In the genomic region with DNA sequence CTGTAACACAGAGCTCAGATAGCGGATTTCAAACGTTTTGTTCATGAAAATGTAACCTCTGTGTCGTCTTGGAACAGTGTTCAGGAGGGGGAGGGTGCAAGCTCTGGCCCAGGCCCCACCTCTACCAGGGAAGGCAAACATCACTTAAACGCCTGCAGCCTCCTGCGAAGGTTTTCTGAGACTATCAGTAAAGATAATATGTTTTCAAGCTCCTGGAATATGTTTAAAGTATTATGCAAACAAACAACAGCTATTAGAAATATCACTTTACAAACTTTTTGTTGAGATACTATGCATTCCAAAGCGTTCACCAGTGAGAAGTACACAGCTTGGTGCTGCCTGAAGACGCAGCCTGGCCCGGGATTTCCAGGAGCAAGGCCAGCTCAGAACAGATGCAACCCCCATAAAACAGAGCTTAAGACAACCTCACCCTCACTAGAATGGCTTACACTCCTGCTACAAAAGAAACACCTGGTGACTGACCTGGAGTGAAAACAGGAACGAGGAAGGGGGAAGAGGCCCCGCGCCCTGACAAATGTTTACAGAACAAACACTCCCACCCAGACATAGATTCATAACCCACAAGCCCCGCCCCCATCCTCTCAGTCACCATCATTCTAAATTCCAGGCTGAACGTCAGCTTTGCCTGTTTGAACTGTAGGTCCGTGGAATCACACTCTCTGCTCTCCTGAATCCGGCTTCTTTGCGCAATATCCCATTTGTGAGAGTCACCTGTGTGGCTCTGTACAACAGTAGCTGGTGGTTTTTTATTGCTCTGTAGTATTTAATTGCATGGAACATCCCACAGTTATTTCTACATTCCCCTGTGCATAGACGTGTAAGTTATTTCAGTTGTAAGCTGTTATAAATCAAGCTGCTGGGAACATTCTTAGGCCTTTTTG, we compare ENCODE assay signal across 1 cellular context.
TF ChIP-seq lines count a peak whose summit lies in the region.

No MANE protein-coding gene starts in this region.

TF ChIP-seq in HepG2, 621 proteins besides CTCF, POLR2A, EP300 and RAD21 (continued from another document and continues in another):
- TF ChIP-seq, protein P1, sequence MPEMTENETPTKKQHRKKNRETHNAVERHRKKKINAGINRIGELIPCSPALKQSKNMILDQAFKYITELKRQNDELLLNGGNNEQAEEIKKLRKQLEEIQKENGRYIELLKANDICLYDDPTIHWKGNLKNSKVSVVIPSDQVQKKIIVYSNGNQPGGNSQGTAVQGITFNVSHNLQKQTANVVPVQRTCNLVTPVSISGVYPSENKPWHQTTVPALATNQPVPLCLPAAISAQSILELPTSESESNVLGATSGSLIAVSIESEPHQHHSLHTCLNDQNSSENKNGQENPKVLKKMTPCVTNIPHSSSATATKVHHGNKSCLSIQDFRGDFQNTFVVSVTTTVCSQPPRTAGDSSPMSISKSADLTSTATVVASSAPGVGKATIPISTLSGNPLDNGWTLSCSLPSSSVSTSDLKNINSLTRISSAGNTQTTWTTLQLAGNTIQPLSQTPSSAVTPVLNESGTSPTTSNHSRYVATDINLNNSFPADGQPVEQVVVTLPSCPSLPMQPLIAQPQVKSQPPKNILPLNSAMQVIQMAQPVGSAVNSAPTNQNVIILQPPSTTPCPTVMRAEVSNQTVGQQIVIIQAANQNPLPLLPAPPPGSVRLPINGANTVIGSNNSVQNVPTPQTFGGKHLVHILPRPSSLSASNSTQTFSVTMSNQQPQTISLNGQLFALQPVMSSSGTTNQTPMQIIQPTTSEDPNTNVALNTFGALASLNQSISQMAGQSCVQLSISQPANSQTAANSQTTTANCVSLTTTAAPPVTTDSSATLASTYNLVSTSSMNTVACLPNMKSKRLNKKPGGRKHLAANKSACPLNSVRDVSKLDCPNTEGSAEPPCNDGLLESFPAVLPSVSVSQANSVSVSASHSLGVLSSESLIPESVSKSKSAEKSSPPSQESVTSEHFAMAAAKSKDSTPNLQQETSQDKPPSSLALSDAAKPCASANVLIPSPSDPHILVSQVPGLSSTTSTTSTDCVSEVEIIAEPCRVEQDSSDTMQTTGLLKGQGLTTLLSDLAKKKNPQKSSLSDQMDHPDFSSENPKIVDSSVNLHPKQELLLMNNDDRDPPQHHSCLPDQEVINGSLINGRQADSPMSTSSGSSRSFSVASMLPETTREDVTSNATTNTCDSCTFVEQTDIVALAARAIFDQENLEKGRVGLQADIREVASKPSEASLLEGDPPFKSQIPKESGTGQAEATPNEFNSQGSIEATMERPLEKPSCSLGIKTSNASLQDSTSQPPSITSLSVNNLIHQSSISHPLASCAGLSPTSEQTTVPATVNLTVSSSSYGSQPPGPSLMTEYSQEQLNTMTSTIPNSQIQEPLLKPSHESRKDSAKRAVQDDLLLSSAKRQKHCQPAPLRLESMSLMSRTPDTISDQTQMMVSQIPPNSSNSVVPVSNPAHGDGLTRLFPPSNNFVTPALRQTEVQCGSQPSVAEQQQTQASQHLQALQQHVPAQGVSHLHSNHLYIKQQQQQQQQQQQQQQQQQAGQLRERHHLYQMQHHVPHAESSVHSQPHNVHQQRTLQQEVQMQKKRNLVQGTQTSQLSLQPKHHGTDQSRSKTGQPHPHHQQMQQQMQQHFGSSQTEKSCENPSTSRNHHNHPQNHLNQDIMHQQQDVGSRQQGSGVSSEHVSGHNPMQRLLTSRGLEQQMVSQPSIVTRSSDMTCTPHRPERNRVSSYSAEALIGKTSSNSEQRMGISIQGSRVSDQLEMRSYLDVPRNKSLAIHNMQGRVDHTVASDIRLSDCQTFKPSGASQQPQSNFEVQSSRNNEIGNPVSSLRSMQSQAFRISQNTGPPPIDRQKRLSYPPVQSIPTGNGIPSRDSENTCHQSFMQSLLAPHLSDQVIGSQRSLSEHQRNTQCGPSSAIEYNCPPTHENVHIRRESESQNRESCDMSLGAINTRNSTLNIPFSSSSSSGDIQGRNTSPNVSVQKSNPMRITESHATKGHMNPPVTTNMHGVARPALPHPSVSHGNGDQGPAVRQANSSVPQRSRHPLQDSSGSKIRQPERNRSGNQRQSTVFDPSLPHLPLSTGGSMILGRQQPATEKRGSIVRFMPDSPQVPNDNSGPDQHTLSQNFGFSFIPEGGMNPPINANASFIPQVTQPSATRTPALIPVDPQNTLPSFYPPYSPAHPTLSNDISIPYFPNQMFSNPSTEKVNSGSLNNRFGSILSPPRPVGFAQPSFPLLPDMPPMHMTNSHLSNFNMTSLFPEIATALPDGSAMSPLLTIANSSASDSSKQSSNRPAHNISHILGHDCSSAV (CRISPR knock-in tag; IDR thresholded peaks at IDR 0.05; ENCODE audit: borderline replicate concordance) = no peak
- TF ChIP-seq STAG1 (CRISPR knock-in tag; IDR thresholded peaks at IDR 0.05) (peak; percentile 9; the same call in 1 of the 2 replicates), MIER3 (CRISPR knock-in tag; IDR thresholded peaks at IDR 0.05; ENCODE audit: borderline replicate concordance) (peak; percentile 37; the same call in 1 of the 2 replicates), SRF (IDR thresholded peaks at IDR 0.05; ENCODE audit: low read depth, low read length) (no peak), CHD2 (IDR thresholded peaks at IDR 0.05; ENCODE audit: low read depth, low read length) (no peak), ZNF224 (CRISPR knock-in tag; IDR thresholded peaks at IDR 0.05) (no peak), MAZ (IDR thresholded peaks at IDR 0.05; ENCODE audit: borderline replicate concordance, low read depth, low read length) (no peak; the same call in 1 of the 2 replicates), MAZ (CRISPR knock-in tag; IDR thresholded peaks at IDR 0.05; ENCODE audit: low read depth) (no peak), MEIS2 (CRISPR knock-in tag; IDR thresholded peaks at IDR 0.05) (peak; percentile 62; the same call in 1 of the 2 replicates), NCOR1 (IDR thresholded peaks at IDR 0.05; ENCODE audit: borderline replicate concordance, low read length) (peak; percentile 75; the same call in 1 of the 2 replicates), GPN1 (CRISPR knock-in tag; IDR thresholded peaks at IDR 0.05; ENCODE audit: borderline replicate concordance) (no peak), TARDBP (CRISPR knock-in tag; IDR thresholded peaks at IDR 0.05) (peak; percentile 22; the same call in 1 of the 2 replicates), ARNT2 (CRISPR knock-in tag; IDR thresholded peaks at IDR 0.05; ENCODE audit: low read depth) (no peak), ZNF790 (CRISPR knock-in tag; IDR thresholded peaks at IDR 0.05; ENCODE audit: borderline replicate concordance) (no peak), ZNF605 (CRISPR knock-in tag; IDR thresholded peaks at IDR 0.05) (0 out of 2 replicates have a peak, but pooled peaks have one; percentile 46), RARA (CRISPR knock-in tag; IDR thresholded peaks at IDR 0.05) (peak; percentile 53; the same call in 1 of the 2 replicates), ZNF569 (CRISPR knock-in tag; IDR thresholded peaks at IDR 0.05; ENCODE audit: borderline replicate concordance) (no peak), NCOA1 (CRISPR knock-in tag; IDR thresholded peaks at IDR 0.05) (no peak), ZNF746 (CRISPR knock-in tag; IDR thresholded peaks at IDR 0.05) (no peak), SPEN (CRISPR knock-in tag; IDR thresholded peaks at IDR 0.05; ENCODE audit: low read depth) (0 out of 2 replicates have a peak, but pooled peaks have one; percentile 26), ZSCAN29 (CRISPR knock-in tag; conservative IDR thresholded peaks at IDR 0.05) (peak; percentile 99), CHCHD3 (CRISPR knock-in tag; IDR thresholded peaks at IDR 0.05) (no peak), HOXA5 (CRISPR knock-in tag; IDR thresholded peaks at IDR 0.05) (peak; percentile 93), ZNF430 (CRISPR knock-in tag; IDR thresholded peaks at IDR 0.05) (no peak; the same call in 1 of the 2 replicates), ISX (CRISPR knock-in tag; conservative IDR thresholded peaks at IDR 0.05) (no peak), NR2F6 (IDR thresholded peaks at IDR 0.05) (peak; percentile 9; the same call in 1 of the 2 replicates), NR2F6 (CRISPR knock-in tag; IDR thresholded peaks at IDR 0.05) (peak; percentile 59), ZNF3 (CRISPR knock-in tag; IDR thresholded peaks at IDR 0.05) (peak; percentile 75; the same call in 1 of the 2 replicates), HOXA3 (CRISPR knock-in tag; IDR thresholded peaks at IDR 0.05) (peak; percentile 68; the same call in 1 of the 2 replicates), CENPT (CRISPR knock-in tag; IDR thresholded peaks at IDR 0.05; ENCODE audit: low read depth) (no peak), SP2 (CRISPR knock-in tag; IDR thresholded peaks at IDR 0.05) (no peak), ZNF562 (CRISPR knock-in tag; IDR thresholded peaks at IDR 0.05; ENCODE audit: borderline replicate concordance) (no peak), ZNF441 (CRISPR knock-in tag; IDR thresholded peaks at IDR 0.05; ENCODE audit: borderline replicate concordance) (peak; percentile 97), ZNF672 (CRISPR knock-in tag; IDR thresholded peaks at IDR 0.05) (no peak)
- TF ChIP-seq, protein P2, sequence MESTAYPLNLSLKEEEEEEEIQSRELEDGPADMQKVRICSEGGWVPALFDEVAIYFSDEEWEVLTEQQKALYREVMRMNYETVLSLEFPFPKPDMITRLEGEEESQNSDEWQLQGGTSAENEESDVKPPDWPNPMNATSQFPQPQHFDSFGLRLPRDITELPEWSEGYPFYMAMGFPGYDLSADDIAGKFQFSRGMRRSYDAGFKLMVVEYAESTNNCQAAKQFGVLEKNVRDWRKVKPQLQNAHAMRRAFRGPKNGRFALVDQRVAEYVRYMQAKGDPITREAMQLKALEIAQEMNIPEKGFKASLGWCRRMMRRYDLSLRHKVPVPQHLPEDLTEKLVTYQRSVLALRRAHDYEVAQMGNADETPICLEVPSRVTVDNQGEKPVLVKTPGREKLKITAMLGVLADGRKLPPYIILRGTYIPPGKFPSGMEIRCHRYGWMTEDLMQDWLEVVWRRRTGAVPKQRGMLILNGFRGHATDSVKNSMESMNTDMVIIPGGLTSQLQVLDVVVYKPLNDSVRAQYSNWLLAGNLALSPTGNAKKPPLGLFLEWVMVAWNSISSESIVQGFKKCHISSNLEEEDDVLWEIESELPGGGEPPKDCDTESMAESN (CRISPR knock-in tag; conservative IDR thresholded peaks at IDR 0.05) = no peak
- TF ChIP-seq, protein P3, sequence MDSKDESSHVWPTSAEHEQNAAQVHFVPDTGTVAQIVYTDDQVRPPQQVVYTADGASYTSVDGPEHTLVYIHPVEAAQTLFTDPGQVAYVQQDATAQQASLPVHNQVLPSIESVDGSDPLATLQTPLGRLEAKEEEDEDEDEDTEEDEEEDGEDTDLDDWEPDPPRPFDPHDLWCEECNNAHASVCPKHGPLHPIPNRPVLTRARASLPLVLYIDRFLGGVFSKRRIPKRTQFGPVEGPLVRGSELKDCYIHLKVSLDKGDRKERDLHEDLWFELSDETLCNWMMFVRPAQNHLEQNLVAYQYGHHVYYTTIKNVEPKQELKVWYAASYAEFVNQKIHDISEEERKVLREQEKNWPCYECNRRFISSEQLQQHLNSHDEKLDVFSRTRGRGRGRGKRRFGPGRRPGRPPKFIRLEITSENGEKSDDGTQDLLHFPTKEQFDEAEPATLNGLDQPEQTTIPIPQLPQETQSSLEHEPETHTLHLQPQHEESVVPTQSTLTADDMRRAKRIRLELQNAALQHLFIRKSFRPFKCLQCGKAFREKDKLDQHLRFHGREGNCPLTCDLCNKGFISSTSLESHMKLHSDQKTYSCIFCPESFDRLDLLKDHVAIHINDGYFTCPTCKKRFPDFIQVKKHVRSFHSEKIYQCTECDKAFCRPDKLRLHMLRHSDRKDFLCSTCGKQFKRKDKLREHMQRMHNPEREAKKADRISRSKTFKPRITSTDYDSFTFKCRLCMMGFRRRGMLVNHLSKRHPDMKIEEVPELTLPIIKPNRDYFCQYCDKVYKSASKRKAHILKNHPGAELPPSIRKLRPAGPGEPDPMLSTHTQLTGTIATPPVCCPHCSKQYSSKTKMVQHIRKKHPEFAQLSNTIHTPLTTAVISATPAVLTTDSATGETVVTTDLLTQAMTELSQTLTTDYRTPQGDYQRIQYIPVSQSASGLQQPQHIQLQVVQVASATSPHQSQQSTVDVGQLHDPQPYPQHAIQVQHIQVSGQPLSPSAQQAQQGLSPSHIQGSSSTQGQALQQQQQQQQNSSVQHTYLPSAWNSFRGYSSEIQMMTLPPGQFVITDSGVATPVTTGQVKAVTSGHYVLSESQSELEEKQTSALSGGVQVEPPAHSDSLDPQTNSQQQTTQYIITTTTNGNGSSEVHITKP (CRISPR knock-in tag; IDR thresholded peaks at IDR 0.05; ENCODE audit: low read depth) = no peak
- TF ChIP-seq, protein P4, sequence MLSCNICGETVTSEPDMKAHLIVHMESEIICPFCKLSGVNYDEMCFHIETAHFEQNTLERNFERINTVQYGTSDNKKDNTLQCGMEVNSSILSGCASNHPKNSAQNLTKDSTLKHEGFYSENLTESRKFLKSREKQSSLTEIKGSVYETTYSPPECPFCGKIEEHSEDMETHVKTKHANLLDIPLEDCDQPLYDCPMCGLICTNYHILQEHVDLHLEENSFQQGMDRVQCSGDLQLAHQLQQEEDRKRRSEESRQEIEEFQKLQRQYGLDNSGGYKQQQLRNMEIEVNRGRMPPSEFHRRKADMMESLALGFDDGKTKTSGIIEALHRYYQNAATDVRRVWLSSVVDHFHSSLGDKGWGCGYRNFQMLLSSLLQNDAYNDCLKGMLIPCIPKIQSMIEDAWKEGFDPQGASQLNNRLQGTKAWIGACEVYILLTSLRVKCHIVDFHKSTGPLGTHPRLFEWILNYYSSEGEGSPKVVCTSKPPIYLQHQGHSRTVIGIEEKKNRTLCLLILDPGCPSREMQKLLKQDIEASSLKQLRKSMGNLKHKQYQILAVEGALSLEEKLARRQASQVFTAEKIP (CRISPR knock-in tag; IDR thresholded peaks at IDR 0.05; ENCODE audit: borderline replicate concordance) = no peak
- TF ChIP-seq, protein P5, sequence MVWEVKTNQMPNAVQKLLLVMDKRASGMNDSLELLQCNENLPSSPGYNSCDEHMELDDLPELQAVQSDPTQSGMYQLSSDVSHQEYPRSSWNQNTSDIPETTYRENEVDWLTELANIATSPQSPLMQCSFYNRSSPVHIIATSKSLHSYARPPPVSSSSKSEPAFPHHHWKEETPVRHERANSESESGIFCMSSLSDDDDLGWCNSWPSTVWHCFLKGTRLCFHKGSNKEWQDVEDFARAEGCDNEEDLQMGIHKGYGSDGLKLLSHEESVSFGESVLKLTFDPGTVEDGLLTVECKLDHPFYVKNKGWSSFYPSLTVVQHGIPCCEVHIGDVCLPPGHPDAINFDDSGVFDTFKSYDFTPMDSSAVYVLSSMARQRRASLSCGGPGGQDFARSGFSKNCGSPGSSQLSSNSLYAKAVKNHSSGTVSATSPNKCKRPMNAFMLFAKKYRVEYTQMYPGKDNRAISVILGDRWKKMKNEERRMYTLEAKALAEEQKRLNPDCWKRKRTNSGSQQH (CRISPR knock-in tag; IDR thresholded peaks at IDR 0.05; ENCODE audit: low read depth) = no peak
- TF ChIP-seq, protein P6, sequence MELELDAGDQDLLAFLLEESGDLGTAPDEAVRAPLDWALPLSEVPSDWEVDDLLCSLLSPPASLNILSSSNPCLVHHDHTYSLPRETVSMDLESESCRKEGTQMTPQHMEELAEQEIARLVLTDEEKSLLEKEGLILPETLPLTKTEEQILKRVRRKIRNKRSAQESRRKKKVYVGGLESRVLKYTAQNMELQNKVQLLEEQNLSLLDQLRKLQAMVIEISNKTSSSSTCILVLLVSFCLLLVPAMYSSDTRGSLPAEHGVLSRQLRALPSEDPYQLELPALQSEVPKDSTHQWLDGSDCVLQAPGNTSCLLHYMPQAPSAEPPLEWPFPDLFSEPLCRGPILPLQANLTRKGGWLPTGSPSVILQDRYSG (CRISPR knock-in tag; IDR thresholded peaks at IDR 0.05) = no peak
- TF ChIP-seq, protein P7, sequence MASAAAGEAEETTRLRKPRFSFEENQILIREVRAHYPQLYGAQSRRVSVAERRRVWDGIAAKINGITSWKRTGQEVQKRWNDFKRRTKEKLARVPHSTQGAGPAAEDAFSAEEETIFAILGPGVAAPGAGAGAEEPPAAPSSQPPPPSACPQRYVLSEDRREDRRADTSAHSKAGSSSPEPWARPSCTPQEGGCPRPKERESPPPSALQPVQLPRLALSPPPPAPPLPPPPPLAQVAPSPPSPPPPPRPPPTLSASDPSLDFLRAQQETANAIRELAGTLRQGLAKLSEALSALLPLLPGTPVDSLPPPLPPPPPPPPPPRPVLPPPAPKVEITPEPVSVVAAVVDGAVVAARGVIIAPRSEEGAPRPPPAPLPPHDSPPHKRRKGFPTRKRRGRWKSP (CRISPR knock-in tag; IDR thresholded peaks at IDR 0.05) = peak; percentile 85
